In genomic region chr13:73168226-73168992, GRCh38 we compare ENCODE assay signal across 13 cellular contexts.
DNase-seq lines count a peak whose midpoint lies in the region; ATAC-seq, FAIRE-seq and TF ChIP-seq lines count a peak whose summit lies in the region.
"Had no signal": no experiment of that assay in that cellular context is flagged by ENCODE, and none has a peak within 500 bp of the region (broad histone marks: within the 10 kb centered on the region; RNA-seq: fewer than 3 reads in every experiment).

No MANE protein-coding gene starts in this region.

- H3K9me3 Mint-ChIP-seq in H9 = no peaks in the 10 kb centered on the region
- H3K9me3 Mint-ChIP-seq: activated naive CD4-positive, alpha-beta T cell treated with anti-CD3 and anti-CD28 coated beads, Interleukin-2, amount 10 ng/mL, durations not matched to agents 7 days and 5 days; CD4-positive, alpha-beta memory T cell; T-helper 1 cell treated with Interleukin-12 subunit alpha and Interleukin-12 subunit beta and Interleukin-4 antibody, amounts not matched to agents 30 μg/mL and 1 μg/mL, for 36 hours had no signal

- no peak for TF ChIP-seq POLR2A in endothelial cell of umbilical vein (IDR thresholded peaks at IDR 0.05; ENCODE audit: low read depth, low read length)

- H3K9me1 ChIP-seq in endothelial cell of umbilical vein (replicated peaks; ENCODE audit: control insufficient read depth, extremely low read depth, insufficient read depth, low read length) = no peaks in the 10 kb centered on the region

- FAIRE-seq in endothelial cell of umbilical vein (lab: Jason Lieb, UNC) = no peak

- H2BK12ac ChIP-seq in H9 (ENCODE audit: insufficient read length, low read depth, low read length) (no peak overlapping the region), trophoblast cell (ENCODE audit: low read length) (no peak overlapping the region)

- DNase-seq in H9 (no peak), OCI-M1 (lab: John Stamatoyannopoulos, UW) (peak; percentile 9), endothelial cell of umbilical vein (ENCODE audit: low read depth, low spot score) (peak; percentile 20), trophoblast cell (peak; percentile 10 to 55)
- DNase-seq: activated CD4-positive, alpha-beta T cell treated with anti-CD3 and anti-CD28 coated beads, Interleukin-2, amount 50 U/mL, for 4 hours; activated naive CD4-positive, alpha-beta T cell treated with anti-CD3 and anti-CD28 coated beads, Interleukin-2, amount 10 ng/mL, durations not matched to agents 7 days and 5 days; CD4-positive, alpha-beta memory T cell had no signal

- H3K4me1 ChIP-seq in H9 (ENCODE audit: insufficient read depth, low read length) (peaks cover 3% of the 10 kb centered on the region; the same call in 1 of the 2 replicates), endothelial cell of umbilical vein (ENCODE audit: control insufficient read depth, extremely low read depth, insufficient read depth, low read length) (no peaks in the 10 kb centered on the region), trophoblast cell (ENCODE audit: control insufficient read depth in 1 of 2, insufficient read depth in 2 of 2, low read length in 2 of 2) (peaks cover 11 to 22% of the 10 kb centered on the region in 2 experiments)

- TF ChIP-seq CTCF in H9 (conservative IDR thresholded peaks at IDR 0.05) (no peak), endothelial cell of umbilical vein (IDR thresholded peaks at IDR 0.05; ENCODE audit: extremely low read depth in 1 of 2, insufficient read depth in 1 of 2, low read depth in 1 of 2, low read length in 2 of 2) (no peak)

- H3K56ac ChIP-seq in H9 (ENCODE audit: insufficient read length, low read depth, low read length) = no peak overlapping the region

- H3K4me3 ChIP-seq in endothelial cell of umbilical vein (replicated peaks in 1 of 3; ENCODE audit: insufficient read depth in 1 of 3, low read depth in 1 of 3, low read length in 3 of 3) (no peak overlapping the region), trophoblast cell (ENCODE audit: low read depth, low read length) (no peak overlapping the region)
- H3K4me3 ChIP-seq: thoracic aorta had no signal

- peak overlapping the region in 2 of 3 experiments; percentile 11 to 19; a peak in 1 of 7 replicates for H3K27ac Mint-ChIP-seq in H9
- H3K27ac Mint-ChIP-seq: activated naive CD4-positive, alpha-beta T cell treated with anti-CD3 and anti-CD28 coated beads, Interleukin-2, amount 10 ng/mL, durations not matched to agents 7 days and 5 days; T-helper 1 cell treated with Interleukin-12 subunit alpha and Interleukin-12 subunit beta and Interleukin-4 antibody, amounts not matched to agents 30 μg/mL and 1 μg/mL, for 36 hours had no signal

- H3K36me3 ChIP-seq in endothelial cell of umbilical vein (ENCODE audit: control insufficient read depth in 2 of 2, extremely low read depth in 1 of 2, insufficient read depth in 2 of 2, low read length in 2 of 2) (no peaks in the 10 kb centered on the region), trophoblast cell (ENCODE audit: control insufficient read depth in 1 of 2, insufficient read depth in 2 of 2, low read length in 2 of 2) (no peaks in the 10 kb centered on the region)
- H3K36me3 ChIP-seq: thoracic aorta had no signal

- WGBS in H9 (ENCODE audit: extremely low coverage, insufficient read length, low lambda C conversion rate) = no CpG with 5 or more reads among the region's 1 CpG
- no CpG with 5 or more reads among the region's 1 CpG for WGBS in trophoblast cell (ENCODE audit: extremely low coverage, insufficient coverage, insufficient read length)

- H2BK120ac ChIP-seq in H9 (ENCODE audit: low read depth, low read length, poor library complexity, severe bottlenecking) (no peak overlapping the region), trophoblast cell (ENCODE audit: insufficient read depth, low read length, poor library complexity) (no peak overlapping the region)

- no peak overlapping the region for H3K4ac ChIP-seq in H9 (ENCODE audit: low read depth, low read length)
- H3K4ac ChIP-seq in trophoblast cell (ENCODE audit: low read depth, low read length) = no peak overlapping the region

- H2BK20ac ChIP-seq in H9 (ENCODE audit: low read depth, low read length, poor library complexity, severe bottlenecking) = no peak overlapping the region

- dilution Hi-C loops in endothelial cell of umbilical vein (cut with MboI; ENCODE audit: extremely low pct_ligation_motif_present, low sequenced_read_pairs) = no loop called here

- no peak overlapping the region for H4K8ac ChIP-seq in H9 (replicated peaks; ENCODE audit: insufficient read length, low read depth, low read length)
- no peak overlapping the region for H4K8ac ChIP-seq in trophoblast cell (ENCODE audit: low read depth, low read length)

- H3K4me2 ChIP-seq in H9 (ENCODE audit: insufficient read depth, insufficient read length, low read length) (no peak overlapping the region), endothelial cell of umbilical vein (ENCODE audit: insufficient read depth, low read length) (no peak overlapping the region), trophoblast cell (ENCODE audit: low read length) (no peak overlapping the region)

- no peak overlapping the region for H4K12ac ChIP-seq in trophoblast cell (ENCODE audit: low read depth, low read length)

- no peak overlapping the region for H4K5ac ChIP-seq in H9 (ENCODE audit: insufficient read length, low read depth, low read length)

- POLR2A ChIA-PET in endothelial cell of umbilical vein (lab: Charles Lee) = no interaction called here

- no peaks in the 10 kb centered on the region for H3K79me1 ChIP-seq in H9 (ENCODE audit: insufficient read depth, low read depth, low read length, poor library complexity, severe bottlenecking)
- H3K79me1 ChIP-seq in trophoblast cell (ENCODE audit: low read length) = peaks cover 4% of the 10 kb centered on the region

- H4K91ac ChIP-seq in H9 (ENCODE audit: insufficient read length, low read depth, low read length) (no peak overlapping the region), trophoblast cell (ENCODE audit: low read depth, low read length) (no peak overlapping the region)

- BruUV-seq in endothelial cell of umbilical vein (replicated peaks; lab: Mats Ljungman, UMichigan) = no TSS peak

- H3K9ac ChIP-seq in H9 (ENCODE audit: extremely low read depth, insufficient read length, low read length) = no peak overlapping the region
- H3K9ac ChIP-seq in endothelial cell of umbilical vein (replicated peaks; ENCODE audit: extremely low read depth, insufficient read depth, low read length) = no peak overlapping the region
- H3K9ac ChIP-seq in trophoblast cell (ENCODE audit: low read length) = no peak overlapping the region

- H2BK5ac ChIP-seq in H9 (ENCODE audit: insufficient read length, low read length) (no peak overlapping the region), trophoblast cell (ENCODE audit: low read depth, low read length, poor library complexity) (no peak overlapping the region)

- H3K36me3 Mint-ChIP-seq in H9 (ENCODE audit: insufficient read depth in 1 of 3, low read depth in 3 of 3) = no peaks in the 10 kb centered on the region; a peak in 1 of 7 replicates
- H3K36me3 Mint-ChIP-seq: activated naive CD4-positive, alpha-beta T cell treated with anti-CD3 and anti-CD28 coated beads, Interleukin-2, amount 10 ng/mL, durations not matched to agents 7 days and 5 days; CD4-positive, alpha-beta memory T cell had no signal

- no peak overlapping the region for H3K14ac ChIP-seq in H9 (ENCODE audit: insufficient read depth, low read length)
- no peak overlapping the region for H3K14ac ChIP-seq in trophoblast cell (ENCODE audit: low read length)

- H2BK15ac ChIP-seq in H9 (ENCODE audit: low read depth, low read length) = no peak overlapping the region

- H3K23me2 ChIP-seq in H9 (ENCODE audit: insufficient read length, low read depth, low read length, poor library complexity, severe bottlenecking) = no peaks in the 10 kb centered on the region

- H4K20me1 ChIP-seq in H9 (ENCODE audit: control insufficient read depth, insufficient read depth, insufficient read length) (no peaks in the 10 kb centered on the region), endothelial cell of umbilical vein (replicated peaks; ENCODE audit: control insufficient read depth, extremely low read depth, insufficient read depth, low read length) (no peaks in the 10 kb centered on the region)

- no peaks in the 10 kb centered on the region for H3K27me3 Mint-ChIP-seq in H9 (ENCODE audit: low read depth)
- H3K27me3 Mint-ChIP-seq: activated naive CD4-positive, alpha-beta T cell treated with anti-CD3 and anti-CD28 coated beads, Interleukin-2, amount 10 ng/mL, durations not matched to agents 7 days and 5 days had no signal

- CTCF ChIA-PET in endothelial cell of umbilical vein (lab: Charles Lee) = interaction anchor here (1.0 to 1.4 kb wide), 2 partner anchors 14 to 16 kb away, joined by 3 read pairs; no protein-coding TSS in a partner anchor

- no peak overlapping the region for H2AFZ ChIP-seq in H9 (ENCODE audit: low read length)
- H2AFZ ChIP-seq in endothelial cell of umbilical vein (ENCODE audit: low read depth, low read length) = no peak overlapping the region
- H2AFZ ChIP-seq in trophoblast cell (ENCODE audit: insufficient read depth, low read length, poor library complexity) = no peak overlapping the region

- H3T11ph ChIP-seq in H9 (ENCODE audit: low read length) = no peak overlapping the region

- H3K18ac ChIP-seq in H9 (ENCODE audit: insufficient read length, low read depth, low read length) (no peak overlapping the region), trophoblast cell (ENCODE audit: low read length) (no peak overlapping the region)

- no peaks in the 10 kb centered on the region for H3K79me2 ChIP-seq in H9 (ENCODE audit: insufficient read depth, low read length)
- H3K79me2 ChIP-seq in endothelial cell of umbilical vein (ENCODE audit: control insufficient read depth, insufficient read depth, low read length) = no peaks in the 10 kb centered on the region
- H3K79me2 ChIP-seq in trophoblast cell (ENCODE audit: control insufficient read depth, insufficient read depth, low read length, poor library complexity) = peaks cover 1% of the 10 kb centered on the region

- H3K27me3 ChIP-seq in H9 (ENCODE audit: insufficient read depth, low read length) (no peaks in the 10 kb centered on the region), endothelial cell of umbilical vein (ENCODE audit: control insufficient read depth in 2 of 2, insufficient read depth in 2 of 2, low read length in 2 of 2) (no peaks in the 10 kb centered on the region), trophoblast cell (ENCODE audit: insufficient read depth, low read length) (no peaks in the 10 kb centered on the region)

- H3K9me3 ChIP-seq in H9 (ENCODE audit: control insufficient read depth, low read depth, low read length) (no peaks in the 10 kb centered on the region), endothelial cell of umbilical vein (replicated peaks; ENCODE audit: control insufficient read depth, insufficient read depth, low read length) (no peaks in the 10 kb centered on the region), trophoblast cell (ENCODE audit: insufficient read depth, low read depth, low read length) (no peaks in the 10 kb centered on the region)
- H3K9me3 ChIP-seq: thoracic aorta had no signal

- H3K4me1 Mint-ChIP-seq in H9 = peaks cover 22 to 33% of the 10 kb centered on the region in 2 experiments
- H3K4me1 Mint-ChIP-seq: activated naive CD4-positive, alpha-beta T cell treated with anti-CD3 and anti-CD28 coated beads, Interleukin-2, amount 10 ng/mL, durations not matched to agents 7 days and 5 days had no signal

- no peak for ATAC-seq in HG02852 (IDR thresholded peaks at IDR 0.05; ENCODE audit: unreplicated experiment)
- ATAC-seq in GM21423 (IDR thresholded peaks at IDR 0.05; ENCODE audit: unreplicated experiment) = no peak
- no peak for ATAC-seq in GM18867 (IDR thresholded peaks at IDR 0.05; ENCODE audit: unreplicated experiment)
- ATAC-seq in HG02981 (IDR thresholded peaks at IDR 0.05; ENCODE audit: unreplicated experiment) = no peak

- intact Hi-C loops in endothelial cell of umbilical vein (cut with micrococcal nuclease) = no loop called here

- no peak overlapping the region for H3K4me3 Mint-ChIP-seq in H9
- H3K4me3 Mint-ChIP-seq: activated naive CD4-positive, alpha-beta T cell treated with anti-CD3 and anti-CD28 coated beads, Interleukin-2, amount 10 ng/mL, durations not matched to agents 7 days and 5 days; CD4-positive, alpha-beta memory T cell; T-helper 1 cell treated with Interleukin-12 subunit alpha and Interleukin-12 subunit beta and Interleukin-4 antibody, amounts not matched to agents 30 μg/mL and 1 μg/mL, for 36 hours had no signal

- H3K27ac ChIP-seq in H9 (ENCODE audit: insufficient read length, low read depth, low read length) = no peak overlapping the region
- H3K27ac ChIP-seq in endothelial cell of umbilical vein (ENCODE audit: insufficient read depth, low read depth, low read length) = no peak overlapping the region
- H3K27ac ChIP-seq in trophoblast cell (ENCODE audit: low read depth, low read length) = no peak overlapping the region
- H3K27ac ChIP-seq: thoracic aorta had no signal

- H2AK5ac ChIP-seq in H9 (ENCODE audit: insufficient read length, low read length) (no peak overlapping the region), trophoblast cell (ENCODE audit: low read length) (no peak overlapping the region)

- H3K23ac ChIP-seq in H9 (ENCODE audit: insufficient read length, low read depth, low read length) = no peak overlapping the region
- no peak overlapping the region for H3K23ac ChIP-seq in trophoblast cell (ENCODE audit: low read length)
